15 cellular contexts compared by ENCODE assay signal in genomic region chr1:40770296-40771070, GRCh38. TPM values are rescaled to one million over a fixed set of nuclear protein-coding genes. Genes with fewer than 3 reads are reported as not detected.
DNase-seq lines count a peak whose midpoint lies in the region; ATAC-seq and TF ChIP-seq lines count a peak whose summit lies in the region.
"Had no signal": no experiment of that assay in that cellular context is flagged by ENCODE, and none has a peak within 500 bp of the region (broad histone marks: within the 10 kb centered on the region; RNA-seq: fewer than 3 reads in every experiment).

No MANE protein-coding gene starts in this region.

- WGBS in esophagus squamous epithelium, 2 donors: 66 to 76% methylated on average over 13 to 15 of the region's 18 CpGs

- CTCF ChIA-PET in activated CD4-positive, alpha-beta memory T cell treated with anti-CD3 and anti-CD28 coated beads, Interleukin-2, amount 10 ng/mL, durations not matched to agents 7 days and 5 days (lab: Charles Lee): interaction anchor here (0.8 to 9.3 kb wide), 4 partner anchors 41 to 180 kb away, joined by 3 to 148 read pairs (median 54); partner anchors contain the start of gene NFYC
- CTCF ChIA-PET in activated CD4-positive, alpha-beta memory T cell treated with anti-CD3 and anti-CD28 coated beads for 36 hours (lab: Charles Lee): interaction anchor here (0.9 to 9.1 kb wide), 3 partner anchors 77 to 180 kb away, joined by 4 to 179 read pairs (median 123); no protein-coding TSS in a partner anchor

- TF ChIP-seq CTCF in nephron progenitor cell (IDR thresholded peaks at IDR 0.05) (no peak), esophagus squamous epithelium (IDR thresholded peaks at IDR 0.05) (no peak)

- H3K27ac Mint-ChIP-seq in activated CD4-positive, alpha-beta memory T cell treated with anti-CD3 and anti-CD28 coated beads, Interleukin-2, amount 10 ng/mL, durations not matched to agents 7 days and 5 days: peak overlapping the region; percentile 35
- no peak overlapping the region for H3K27ac Mint-ChIP-seq in activated CD4-positive, alpha-beta memory T cell treated with anti-CD3 and anti-CD28 coated beads for 36 hours
- peak overlapping the region; percentile 44 for H3K27ac Mint-ChIP-seq in activated naive CD8-positive, alpha-beta T cell treated with anti-CD3 and anti-CD28 coated beads, Interleukin-2, amount 50 U/mL, for 24 hours
- H3K27ac Mint-ChIP-seq in nephron progenitor cell: peak overlapping the region; percentile 86

- H3K27me3 ChIP-seq in esophagus squamous epithelium: no peaks in the 10 kb centered on the region
- H3K27me3 ChIP-seq: upper lobe of right lung had no signal

- H3K4me1 Mint-ChIP-seq in activated CD4-positive, alpha-beta memory T cell treated with anti-CD3 and anti-CD28 coated beads, Interleukin-2, amount 10 ng/mL, durations not matched to agents 7 days and 5 days: peaks cover 17% of the 10 kb centered on the region
- H3K4me1 Mint-ChIP-seq in activated CD4-positive, alpha-beta memory T cell treated with anti-CD3 and anti-CD28 coated beads for 36 hours (ENCODE audit: low read depth): no peaks in the 10 kb centered on the region
- H3K4me1 Mint-ChIP-seq in activated naive CD8-positive, alpha-beta T cell treated with anti-CD3 and anti-CD28 coated beads, Interleukin-2, amount 50 U/mL, for 24 hours: peaks cover 7% of the 10 kb centered on the region
- H3K4me1 Mint-ChIP-seq in nephron progenitor cell: peaks cover 28% of the 10 kb centered on the region

- peaks cover 72% of the 10 kb centered on the region for H3K36me3 Mint-ChIP-seq in activated CD4-positive, alpha-beta memory T cell treated with anti-CD3 and anti-CD28 coated beads, Interleukin-2, amount 10 ng/mL, durations not matched to agents 7 days and 5 days (ENCODE audit: low read depth)
- H3K36me3 Mint-ChIP-seq in activated CD4-positive, alpha-beta memory T cell treated with anti-CD3 and anti-CD28 coated beads for 36 hours: peaks cover 31% of the 10 kb centered on the region
- peaks cover 25% of the 10 kb centered on the region for H3K36me3 Mint-ChIP-seq in activated naive CD8-positive, alpha-beta T cell treated with anti-CD3 and anti-CD28 coated beads, Interleukin-2, amount 50 U/mL, for 24 hours (ENCODE audit: low read depth)
- H3K36me3 Mint-ChIP-seq in nephron progenitor cell (ENCODE audit: low read depth): peaks cover 57% of the 10 kb centered on the region

- no peak for DNase-seq in activated CD4-positive, alpha-beta memory T cell treated with anti-CD3 and anti-CD28 coated beads, Interleukin-2, amount 10 ng/mL, durations not matched to agents 7 days and 5 days
- no peak for DNase-seq in activated CD4-positive, alpha-beta memory T cell treated with anti-CD3 and anti-CD28 coated beads for 36 hours
- peak; percentile 38 for DNase-seq in KBM-7
- DNase-seq in activated naive CD8-positive, alpha-beta T cell treated with anti-CD3 and anti-CD28 coated beads, Interleukin-2, amount 50 U/mL, for 24 hours: no peak
- no peak for DNase-seq in nephron progenitor cell
- no peak for DNase-seq in NCI-H2171 (lab: John Stamatoyannopoulos, UW)
- no peak for DNase-seq in NCI-H82 (lab: John Stamatoyannopoulos, UW)
- DNase-seq in esophagus squamous epithelium (lab: John Stamatoyannopoulos, UW): no peak
- DNase-seq: activated gamma-delta T cell; KG1; NCI-H2029 treated with DMSO at 0.1 percent for 48 hours; SIG-M5; stimulated activated CD8-positive, alpha-beta memory T cell treated with anti-CD3 and anti-CD28 coated beads, Interleukin-4, amount 100 ng/mL, for 48 hours; upper lobe of right lung had no signal

- H3K4me1 ChIP-seq in esophagus squamous epithelium: peaks cover 0 to 31% (median 5%) of the 10 kb centered on the region in 3 donors
- H3K4me1 ChIP-seq: A549, upper lobe of right lung had no signal

- H3K27me3 Mint-ChIP-seq in activated CD4-positive, alpha-beta memory T cell treated with anti-CD3 and anti-CD28 coated beads, Interleukin-2, amount 10 ng/mL, durations not matched to agents 7 days and 5 days: no peaks in the 10 kb centered on the region
- H3K27me3 Mint-ChIP-seq in activated CD4-positive, alpha-beta memory T cell treated with anti-CD3 and anti-CD28 coated beads for 36 hours: no peaks in the 10 kb centered on the region
- H3K27me3 Mint-ChIP-seq in activated naive CD8-positive, alpha-beta T cell treated with anti-CD3 and anti-CD28 coated beads, Interleukin-2, amount 50 U/mL, for 24 hours: no peaks in the 10 kb centered on the region
- peaks cover 3% of the 10 kb centered on the region for H3K27me3 Mint-ChIP-seq in nephron progenitor cell (ENCODE audit: low read depth, poor library complexity)

- no peak for TF ChIP-seq POLR2A in esophagus squamous epithelium (IDR thresholded peaks at IDR 0.05)

- POLR2A ChIA-PET in activated CD4-positive, alpha-beta memory T cell treated with anti-CD3 and anti-CD28 coated beads, Interleukin-2, amount 10 ng/mL, durations not matched to agents 7 days and 5 days (lab: Charles Lee): no interaction called here
- POLR2A ChIA-PET in activated CD4-positive, alpha-beta memory T cell treated with anti-CD3 and anti-CD28 coated beads for 36 hours (lab: Charles Lee): no interaction called here

- H3K36me3 ChIP-seq in esophagus squamous epithelium: peaks cover 15 to 77% (median 37%) of the 10 kb centered on the region in 3 donors

- H3K9me3 Mint-ChIP-seq in activated CD4-positive, alpha-beta memory T cell treated with anti-CD3 and anti-CD28 coated beads, Interleukin-2, amount 10 ng/mL, durations not matched to agents 7 days and 5 days: no peaks in the 10 kb centered on the region
- no peaks in the 10 kb centered on the region for H3K9me3 Mint-ChIP-seq in activated CD4-positive, alpha-beta memory T cell treated with anti-CD3 and anti-CD28 coated beads for 36 hours
- no peaks in the 10 kb centered on the region for H3K9me3 Mint-ChIP-seq in activated naive CD8-positive, alpha-beta T cell treated with anti-CD3 and anti-CD28 coated beads, Interleukin-2, amount 50 U/mL, for 24 hours
- H3K9me3 Mint-ChIP-seq in nephron progenitor cell: no peaks in the 10 kb centered on the region

- no peak for ATAC-seq in activated naive CD8-positive, alpha-beta T cell treated with anti-CD3 and anti-CD28 coated beads, Interleukin-2, amount 50 U/mL, for 24 hours
- ATAC-seq: upper lobe of right lung had no signal

- H3K4me3 Mint-ChIP-seq in activated CD4-positive, alpha-beta memory T cell treated with anti-CD3 and anti-CD28 coated beads, Interleukin-2, amount 10 ng/mL, durations not matched to agents 7 days and 5 days: no peak overlapping the region
- no peak overlapping the region for H3K4me3 Mint-ChIP-seq in activated CD4-positive, alpha-beta memory T cell treated with anti-CD3 and anti-CD28 coated beads for 36 hours
- H3K4me3 Mint-ChIP-seq in activated naive CD8-positive, alpha-beta T cell treated with anti-CD3 and anti-CD28 coated beads, Interleukin-2, amount 50 U/mL, for 24 hours: no peak overlapping the region
- no peak overlapping the region for H3K4me3 Mint-ChIP-seq in nephron progenitor cell

- no peak overlapping the region for H3K4me3 ChIP-seq in esophagus squamous epithelium
- H3K4me3 ChIP-seq: A549, upper lobe of right lung had no signal

- in situ Hi-C loops in KBM-7 (cut with MboI; ENCODE audit: low pct_unique_long_range_greater_than_20kb, low sequenced_read_pairs): no loop called here

- no peak overlapping the region for H3K27ac ChIP-seq in esophagus squamous epithelium
- H3K27ac ChIP-seq: upper lobe of right lung had no signal

- H3K9me3 ChIP-seq in esophagus squamous epithelium: no peaks in the 10 kb centered on the region
- H3K9me3 ChIP-seq: A549, upper lobe of right lung had no signal

- intact Hi-C loops in activated CD4-positive, alpha-beta memory T cell treated with anti-CD3 and anti-CD28 coated beads for 36 hours (cut with micrococcal nuclease): loop anchor here (5.0 kb wide), 1 partner anchor 158 kb away; no protein-coding TSS in a partner anchor
- intact Hi-C loops in esophagus squamous epithelium (cut with DNase I): no loop called here

RNA-seq across cellular contexts. Expression of gene KCNQ4, which starts 13.1 kb away (rescaled TPM):
- total RNA-seq in activated CD4-positive, alpha-beta memory T cell treated with anti-CD3 and anti-CD28 coated beads, Interleukin-2, amount 10 ng/mL, durations not matched to agents 7 days and 5 days: under 1 TPM; 0.45 to 0.60 TPM
- under 1 TPM; 0.45 to 0.53 TPM for total RNA-seq in activated CD4-positive, alpha-beta memory T cell treated with anti-CD3 and anti-CD28 coated beads for 36 hours
- 1 to 10 TPM in 1 of 4 donors, under 1 TPM in 3; 0.50 to 2.1 (median 0.81) TPM for total RNA-seq in esophagus squamous epithelium
